ENCODE assay signal across 25 cellular contexts in the genomic region with DNA sequence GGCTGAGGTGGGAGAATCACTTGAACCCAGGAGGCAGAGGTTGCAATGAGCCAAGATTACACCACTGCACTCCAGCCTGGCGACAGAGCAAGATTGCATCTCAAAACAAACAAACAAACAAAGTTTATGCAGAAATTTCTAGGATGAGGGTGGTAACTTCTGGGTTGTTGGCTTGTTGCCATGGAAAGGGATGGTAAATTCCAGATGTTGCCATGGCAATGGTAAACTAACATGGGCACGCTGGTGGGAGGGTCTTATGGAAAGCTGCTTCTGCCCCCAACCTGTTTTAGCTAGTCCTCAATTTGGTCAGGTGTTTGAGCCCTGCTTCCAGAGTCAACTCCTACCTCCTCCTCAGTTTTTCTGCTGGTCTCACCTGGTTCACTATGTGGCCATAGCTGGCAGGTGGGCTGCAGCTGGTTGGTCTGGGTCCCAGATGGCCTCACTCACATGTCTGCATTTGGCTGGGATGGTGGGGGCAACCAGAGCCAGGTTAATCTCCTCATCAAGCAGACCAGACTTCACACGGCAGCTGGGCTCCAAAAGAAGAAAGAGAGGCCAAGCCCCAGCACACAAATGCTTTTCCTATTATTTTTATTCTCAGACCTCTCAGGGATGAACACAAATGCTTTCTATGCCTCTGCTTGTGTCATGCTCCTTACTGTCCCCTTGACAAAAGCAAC. TPM values are rescaled to one million over a fixed set of nuclear protein-coding genes. Genes with fewer than 3 reads are reported as not detected.
DNase-seq lines count a peak whose midpoint lies in the region; ATAC-seq and TF ChIP-seq lines count a peak whose summit lies in the region.
"Had no signal": no experiment of that assay in that cellular context is flagged by ENCODE, and none has a peak within 500 bp of the region (broad histone marks: within the 10 kb centered on the region; RNA-seq: fewer than 3 reads in every experiment).

No MANE protein-coding gene starts in this region.

- DNase-seq in NCI-H146 (lab: John Stamatoyannopoulos, UW) (peak; percentile 22), NCI-H146 treated with DMSO at 0.1 percent for 48 hours (lab: John Stamatoyannopoulos, UW; ENCODE audit: unreplicated experiment) (no peak), ELF-1 (ENCODE audit: low read depth, low spot score) (peak; percentile 50), neural progenitor cell (ENCODE audit: low spot score) (no peak), HPDE6-E6E7 (ENCODE audit: extremely low spot score) (no peak)
- DNase-seq in activated CD8-positive, alpha-beta memory T cell treated with anti-CD3 and anti-CD28 coated beads for 24 hours, result no peak
- DNase-seq in stimulated activated CD4-positive, alpha-beta T cell treated with anti-CD3 and anti-CD28 coated beads, Interleukin-1b, Interleukin-23, amount 100 ng/mL, for 48 hours, result no peak
- DNase-seq: CD4-positive, CD25-positive, alpha-beta regulatory T cell; COR-L47; DMS153; EL; GOT3; NCI-H1048; NCI-H1436; NCI-H2029 treated with DMSO at 0.1 percent for 48 hours; NCI-H2171 treated with DMSO at 0.1 percent for 48 hours; NCI-H510A; T-cell had no signal

- no peaks in the 10 kb centered on the region for H3K9me3 ChIP-seq in neural progenitor cell (ENCODE audit: low read depth)

- H3K4me1 ChIP-seq in neural progenitor cell, result no peaks in the 10 kb centered on the region

- no peak overlapping the region for H3K9ac ChIP-seq in neural progenitor cell

- no peaks in the 10 kb centered on the region for H4K20me1 ChIP-seq in neural progenitor cell (ENCODE audit: low read depth)

- peaks cover 12% of the 10 kb centered on the region for H3K4me1 Mint-ChIP-seq in neural progenitor cell
- H3K4me1 Mint-ChIP-seq: B cell had no signal

- H3K36me3 Mint-ChIP-seq in neural progenitor cell, result no peaks in the 10 kb centered on the region
- H3K36me3 Mint-ChIP-seq: CD4-positive, CD25-positive, alpha-beta regulatory T cell; T-cell had no signal

- H3K4me3 ChIP-seq in neural progenitor cell, result no peak overlapping the region

- peaks cover 6% of the 10 kb centered on the region for H3K27me3 Mint-ChIP-seq in neural progenitor cell (ENCODE audit: insufficient read depth, low read depth)
- H3K27me3 Mint-ChIP-seq: B cell, T-cell had no signal

- TF ChIP-seq CTCF in neural progenitor cell (IDR thresholded peaks at IDR 0.05), result no peak

- peaks cover 16% of the 10 kb centered on the region for H3K9me3 Mint-ChIP-seq in neural progenitor cell
- H3K9me3 Mint-ChIP-seq: T-cell had no signal

- H2AFZ ChIP-seq in neural progenitor cell (replicated peaks), result no peak overlapping the region

- peaks cover 1% of the 10 kb centered on the region for H3F3A ChIP-seq in neural progenitor cell (ENCODE audit: low read depth)

- H3K36me3 ChIP-seq in neural progenitor cell, result no peaks in the 10 kb centered on the region

- no peaks in the 10 kb centered on the region for H3K27me3 ChIP-seq in neural progenitor cell

- no peak for ATAC-seq in SK-N-SH treated with all-trans-retinoic acid at 6 μM for 48 hours
- ATAC-seq: Right ventricle myocardium inferior, T-cell had no signal

- no peak overlapping the region for H3K27ac ChIP-seq in neural progenitor cell

- peak overlapping the region; percentile 60 for H3K27ac Mint-ChIP-seq in neural progenitor cell
- H3K27ac Mint-ChIP-seq: B cell; CD4-positive, CD25-positive, alpha-beta regulatory T cell; T-cell had no signal

- no peak overlapping the region for H3K4me2 ChIP-seq in neural progenitor cell

- H3K4me3 Mint-ChIP-seq in neural progenitor cell, result no peak overlapping the region
- H3K4me3 Mint-ChIP-seq: B cell; CD4-positive, CD25-positive, alpha-beta regulatory T cell; T-cell had no signal

- H3K79me2 ChIP-seq in neural progenitor cell (ENCODE audit: low read depth), result no peaks in the 10 kb centered on the region

TF ChIP-seq in SK-N-SH treated with all-trans-retinoic acid at 6 μM for 48 hours, 23 proteins besides CTCF, POLR2A, EP300 and RAD21:
- TF ChIP-seq TCF4 (CRISPR knock-in tag; IDR thresholded peaks at IDR 0.05; ENCODE audit: borderline replicate concordance) (peak; percentile 39; the same call in 1 of the 2 replicates), SNAI2 (CRISPR knock-in tag; IDR thresholded peaks at IDR 0.05) (no peak)

RNA-seq across cellular contexts. Expression of a gene that starts 26.6 kb away (rescaled TPM):
- not detected in 2 replicates for total RNA-seq in neural progenitor cell (ENCODE audit: low replicate concordance)
- total RNA-seq: A172; B cell; CD4-positive, CD25-positive, alpha-beta regulatory T cell; M059J; OCI-LY7; Right ventricle myocardium inferior; SK-MEL-5; T-cell had no signal

RNA-seq across cellular contexts. Expression of a gene that starts 35.8 kb away (rescaled TPM):
- total RNA-seq in neural progenitor cell (ENCODE audit: low replicate concordance), result 0.52 and 0.56 TPM in 2 replicates
- total RNA-seq: A172, M059J, OCI-LY7 had no signal

Comparison
In these comparisons a context has a peak if more than half of its experiments do, and no peak if none do; other contexts are left out.
1. DNase-seq: peak in NCI-H146 (single experiment) and ELF-1 (single experiment); none in NCI-H146 treated with DMSO at 0.1 percent for 48 hours (single experiment), neural progenitor cell (single experiment), activated CD8-positive, alpha-beta memory T cell treated with anti-CD3 and anti-CD28 coated beads for 24 hours (single experiment), HPDE6-E6E7 (single experiment) and stimulated activated CD4-positive, alpha-beta T cell treated with anti-CD3 and anti-CD28 coated beads, Interleukin-1b, Interleukin-23, amount 100 ng/mL, for 48 hours (single experiment).